17 cellular contexts compared by ENCODE assay signal in genomic region chr1:55931272-55931940, GRCh38.
DNase-seq lines count a peak whose midpoint lies in the region; ATAC-seq, FAIRE-seq and TF ChIP-seq lines count a peak whose summit lies in the region.
"Had no signal": no experiment of that assay in that cellular context is flagged by ENCODE, and none has a peak within 500 bp of the region (broad histone marks: within the 10 kb centered on the region; RNA-seq: fewer than 3 reads in every experiment).

No MANE protein-coding gene starts in this region.

- no peak overlapping the region for H3K4me2 ChIP-seq in keratinocyte (ENCODE audit: control insufficient read depth, extremely low read depth, insufficient read depth, low read depth, low read length)
- H3K4me2 ChIP-seq: BLaER1 treated with 17β-estradiol and CSF1 and Interleukin-3, amounts not matched to agents 10 nM and 100 nM had no signal

- TF ChIP-seq CTCF in RWPE2 (IDR thresholded peaks at IDR 0.05; ENCODE audit: poor library complexity, severe bottlenecking) (no peak), epithelial cell of esophagus (IDR thresholded peaks at IDR 0.05; ENCODE audit: insufficient read depth, low read depth, low read length, missing control alignments) (no peak), keratinocyte (optimal IDR thresholded peaks at IDR 0.05 in 1 of 3, IDR thresholded peaks at IDR 0.05 in 1 of 3, conservative IDR thresholded peaks at IDR 0.05 in 1 of 3; ENCODE audit: extremely low read depth in 1 of 3, insufficient read depth in 2 of 3, low read length in 3 of 3) (no peak)

- 88% methylated on average over 4 of the region's 4 CpGs for WGBS in thymus

- DNase-seq in RWPE2 (ENCODE audit: low spot score) (no peak), epithelial cell of esophagus (ENCODE audit: low read depth) (peak; percentile 49), keratinocyte (ENCODE audit: low read depth, low spot score) (no peak), mesenteric fat pad (ENCODE audit: low spot score) (no peak), activated T-cell treated with anti-CD3 and anti-CD28 coated beads for 4 hours (no peak)
- DNase-seq: activated CD4-positive, CD25-positive, alpha-beta regulatory T cell treated with anti-CD3 and anti-CD28 coated beads, Interleukin-2, amount 50 U/mL, for 72 hours; activated naive CD4-positive, alpha-beta T cell; body of pancreas; DMS153; effector memory CD4-positive, alpha-beta T cell; kidney; NCI-H2171 treated with DMSO at 0.1 percent for 48 hours; NK-92 treated with Interleukin-12 subunit alpha and Interleukin-12 subunit beta, amount 100 ng/mL, for 24 hours; SHP77 had no signal

- H3K27me3 ChIP-seq in RWPE2 (ENCODE audit: insufficient read depth, poor library complexity, severe bottlenecking), result no peaks in the 10 kb centered on the region
- H3K27me3 ChIP-seq in keratinocyte (ENCODE audit: control insufficient read depth, extremely low read depth, insufficient read depth, low read length), result no peaks in the 10 kb centered on the region
- H3K27me3 ChIP-seq in thymus (ENCODE audit: control insufficient read depth, insufficient read depth), result no peaks in the 10 kb centered on the region
- H3K27me3 ChIP-seq: BLaER1 treated with 17β-estradiol and CSF1 and Interleukin-3, amounts not matched to agents 10 nM and 100 nM; body of pancreas had no signal

- H4K20me1 ChIP-seq in keratinocyte (ENCODE audit: control insufficient read depth, extremely low read depth, insufficient read depth, low read length), result no peaks in the 10 kb centered on the region
- H4K20me1 ChIP-seq: BLaER1 treated with 17β-estradiol and CSF1 and Interleukin-3, amounts not matched to agents 10 nM and 100 nM had no signal

- H3K9me3 ChIP-seq in RWPE2 (ENCODE audit: severe bottlenecking) (no peaks in the 10 kb centered on the region), keratinocyte (ENCODE audit: control insufficient read depth, low read depth, low read length) (no peaks in the 10 kb centered on the region), thymus (ENCODE audit: control insufficient read depth) (no peaks in the 10 kb centered on the region)
- H3K9me3 ChIP-seq: body of pancreas had no signal

- H2AFZ ChIP-seq in keratinocyte (ENCODE audit: control insufficient read depth, low read length), result peak overlapping the region; percentile 44

- peak; percentile 36; the same call in 1 of the 3 replicates for ATAC-seq in RWPE2 (ENCODE audit: low read depth)
- no peak for ATAC-seq in GM18505 (IDR thresholded peaks at IDR 0.05; ENCODE audit: unreplicated experiment)
- ATAC-seq: body of pancreas had no signal

- H3K4me1 ChIP-seq in RWPE2 (ENCODE audit: insufficient read depth, poor library complexity, severe bottlenecking) (peaks cover 6% of the 10 kb centered on the region), keratinocyte (ENCODE audit: control insufficient read depth, extremely low read depth, insufficient read depth, low read length) (peaks cover 8% of the 10 kb centered on the region), thymus (ENCODE audit: control insufficient read depth, insufficient read depth, low read length) (no peaks in the 10 kb centered on the region)
- H3K4me1 ChIP-seq: BLaER1 treated with 17β-estradiol and CSF1 and Interleukin-3, amounts not matched to agents 10 nM and 100 nM; body of pancreas had no signal

- no peak overlapping the region for H3K4me3 ChIP-seq in RWPE2 (ENCODE audit: severe bottlenecking)
- H3K4me3 ChIP-seq in epithelial cell of esophagus (ENCODE audit: low read length), result no peak overlapping the region
- no peak overlapping the region for H3K4me3 ChIP-seq in keratinocyte (ENCODE audit: control insufficient read depth in 2 of 3, extremely low read depth in 1 of 3, insufficient read depth in 2 of 3, low read depth in 1 of 3, low read length in 3 of 3)
- H3K4me3 ChIP-seq in thymus (ENCODE audit: low read length), result no peak overlapping the region
- H3K4me3 ChIP-seq: BLaER1 treated with 17β-estradiol and CSF1 and Interleukin-3, amounts not matched to agents 10 nM and 100 nM; body of pancreas had no signal

- no peak overlapping the region for H3K27ac ChIP-seq in RWPE2 (ENCODE audit: poor library complexity, severe bottlenecking)
- no peak overlapping the region for H3K27ac ChIP-seq in keratinocyte (ENCODE audit: control insufficient read depth, insufficient read depth, low read length)
- H3K27ac ChIP-seq in thymus (ENCODE audit: low read depth), result peak overlapping the region; percentile 27
- H3K27ac ChIP-seq: BLaER1 treated with 17β-estradiol and CSF1 and Interleukin-3, amounts not matched to agents 10 nM and 100 nM; body of pancreas had no signal

- no peak for TF ChIP-seq POLR2A in GM18505 (IDR thresholded peaks at IDR 0.05; ENCODE audit: borderline replicate concordance, extremely low read depth, insufficient read depth, insufficient read length)

- dilution Hi-C loops in keratinocyte (cut with MboI; ENCODE audit: extremely low pct_ligation_motif_present, low sequenced_read_pairs), result no loop called here

- H3K79me2 ChIP-seq in keratinocyte (ENCODE audit: control insufficient read depth, insufficient read depth, low read length), result no peaks in the 10 kb centered on the region

- H3K9me1 ChIP-seq in keratinocyte (ENCODE audit: control insufficient read depth, extremely low read depth, insufficient read depth, low read length), result no peaks in the 10 kb centered on the region

- H3K9ac ChIP-seq in keratinocyte (ENCODE audit: control insufficient read depth, extremely low read depth, insufficient read depth, low read length), result no peak overlapping the region
- H3K9ac ChIP-seq: BLaER1 treated with 17β-estradiol and CSF1 and Interleukin-3, amounts not matched to agents 10 nM and 100 nM had no signal

- no peak for FAIRE-seq in keratinocyte (lab: Jason Lieb, UNC)
- FAIRE-seq: kidney had no signal

- H3K36me3 ChIP-seq in RWPE2 (ENCODE audit: low read depth), result no peaks in the 10 kb centered on the region
- H3K36me3 ChIP-seq in keratinocyte (ENCODE audit: control insufficient read depth in 2 of 2, extremely low read depth in 1 of 2, insufficient read depth in 2 of 2, low read length in 2 of 2), result no peaks in the 10 kb centered on the region
- no peaks in the 10 kb centered on the region for H3K36me3 ChIP-seq in thymus (ENCODE audit: control insufficient read depth, insufficient read depth)
- H3K36me3 ChIP-seq: BLaER1 treated with 17β-estradiol and CSF1 and Interleukin-3, amounts not matched to agents 10 nM and 100 nM had no signal
